In genomic region chr10:6173203-6173602, GRCh38 we compare ENCODE assay signal across 8 cellular contexts. TPM values are rescaled to one million over a fixed set of nuclear protein-coding genes. Genes with fewer than 3 reads are reported as not detected.
DNase-seq lines count a peak whose midpoint lies in the region; ATAC-seq, FAIRE-seq and TF ChIP-seq lines count a peak whose summit lies in the region.

No MANE protein-coding gene starts in this region.

- FAIRE-seq in kidney (lab: Jason Lieb, UNC) = no peak

- H3K27ac ChIP-seq in aorta (ENCODE audit: low read depth in 1 of 2, low read length in 2 of 2) (peak overlapping the region; percentile 50 to 94), prostate gland (no peak overlapping the region), kidney (ENCODE audit: low read depth in 2 of 2, low read length in 2 of 2) (no peak overlapping the region)

- no peaks in the 10 kb centered on the region for H3K27me3 ChIP-seq in aorta (ENCODE audit: control insufficient read depth in 1 of 2, insufficient read depth in 2 of 2, low read length in 1 of 2)
- H3K27me3 ChIP-seq in prostate gland (replicated peaks; ENCODE audit: insufficient read depth) = no peaks in the 10 kb centered on the region

- no peak overlapping the region for H3K9ac ChIP-seq in kidney (ENCODE audit: low read length in 2 of 2)

- intact Hi-C loops in aorta (cut with DNase I) (no loop called here), prostate gland (cut with DNase I) (no loop called here), kidney (cut with DNase I) (no loop called here)

- H3K36me3 ChIP-seq in aorta (ENCODE audit: control insufficient read depth in 1 of 2, insufficient read depth in 2 of 2, low read length in 1 of 2) = no peaks in the 10 kb centered on the region
- no peaks in the 10 kb centered on the region for H3K36me3 ChIP-seq in prostate gland
- H3K36me3 ChIP-seq in kidney (ENCODE audit: control insufficient read depth in 1 of 2, insufficient read depth in 2 of 2, low read length in 2 of 2) = no peaks in the 10 kb centered on the region

- TF ChIP-seq POLR2A in prostate gland (IDR thresholded peaks at IDR 0.05) = no peak

- H3K4me1 ChIP-seq in aorta (ENCODE audit: control insufficient read depth in 1 of 2, insufficient read depth in 2 of 2, low read length in 2 of 2) = peaks cover 0 to 4% of the 10 kb centered on the region in 2 donors
- no peaks in the 10 kb centered on the region for H3K4me1 ChIP-seq in prostate gland (replicated peaks)
- peaks cover 2 to 8% of the 10 kb centered on the region in 2 donors for H3K4me1 ChIP-seq in kidney (ENCODE audit: control insufficient read depth in 1 of 2, insufficient read depth in 1 of 2, low read depth in 1 of 2, low read length in 2 of 2)

- DNase-seq in activated gamma-delta T cell treated with Interleukin-2 at 50 U/mL for 16 hours (peak; percentile 61), activated gamma-delta T cell (lab: John Stamatoyannopoulos, UW) (no peak), iPS-NIHi7 (ENCODE audit: extremely low spot score) (peak; percentile 46), aorta (peak in 1 of 2 donors; percentile 61), prostate gland (ENCODE audit: low spot score) (no peak), kidney (no peak)
- peak; percentile 77 for DNase-seq in activated CD8-positive, alpha-beta memory T cell treated with anti-CD3 and anti-CD28 coated beads, Interleukin-2, amount 50 U/mL, for 48 hours

- H3K4me3 ChIP-seq in aorta (ENCODE audit: low read length in 2 of 2) (no peak overlapping the region), prostate gland (no peak overlapping the region), kidney (ENCODE audit: low read length in 2 of 2) (no peak overlapping the region)

- no peaks in the 10 kb centered on the region for H3K9me3 ChIP-seq in aorta (ENCODE audit: control insufficient read depth, low read length)
- no peaks in the 10 kb centered on the region for H3K9me3 ChIP-seq in prostate gland
- no peaks in the 10 kb centered on the region for H3K9me3 ChIP-seq in kidney (ENCODE audit: control insufficient read depth in 1 of 2, low read length in 2 of 2)

- no peak for ATAC-seq in aorta (ENCODE audit: low FRiP score)
- no peak for ATAC-seq in HG02973 (IDR thresholded peaks at IDR 0.05; ENCODE audit: unreplicated experiment)

- TF ChIP-seq CTCF in prostate gland (IDR thresholded peaks at IDR 0.05) = no peak
- TF ChIP-seq CTCF in kidney (IDR thresholded peaks at IDR 0.05; ENCODE audit: borderline replicate concordance, extremely low read depth, insufficient read depth) = no peak

- 62 to 66% methylated on average over 8 of the region's 8 CpGs for WGBS in aorta, 2 donors
- 62% methylated on average over 8 of the region's 8 CpGs for WGBS in prostate gland

RNA-seq across cellular contexts. Expression of gene PFKFB3, which starts 29.5 kb away (rescaled TPM):
- total RNA-seq in aorta (100 to 1,000 TPM; 116 to 140 TPM), prostate gland (10 to 100 TPM; 24.3 to 52.7 TPM), kidney (141 TPM)
- polyA plus RNA-seq in aorta (10 to 100 TPM; 31.4 to 45.6 TPM), kidney (ENCODE audit: insufficient read depth, low read depth, low replicate concordance) (34.9 TPM)

Comparison
In these comparisons a context has a peak if more than half of its experiments do, and no peak if none do; other contexts are left out.
1. DNase-seq: peak in activated gamma-delta T cell treated with Interleukin-2 at 50 U/mL for 16 hours (single experiment), activated CD8-positive, alpha-beta memory T cell treated with anti-CD3 and anti-CD28 coated beads, Interleukin-2, amount 50 U/mL, for 48 hours (single experiment) and iPS-NIHi7 (single experiment); none in activated gamma-delta T cell (single experiment), prostate gland (single experiment) and kidney (single experiment).
2. H3K27ac ChIP-seq: peak in aorta (2 of 2); none in prostate gland (0 of 2) and kidney (0 of 2).